18 cellular contexts compared by ENCODE assay signal in genomic region chr1:165070675-165071074, GRCh38.
DNase-seq lines count a peak whose midpoint lies in the region; FAIRE-seq lines count a peak whose summit lies in the region.
"Had no signal": no experiment of that assay in that cellular context is flagged by ENCODE, and none has a peak within 500 bp of the region (broad histone marks: within the 10 kb centered on the region; RNA-seq: fewer than 3 reads in every experiment).

No MANE protein-coding gene starts in this region.

- no peak for FAIRE-seq in GM19239 (lab: Jason Lieb, UNC)
- FAIRE-seq: D721Med, GM12892, H54 had no signal

- no peaks in the 10 kb centered on the region for H3K9me3 Mint-ChIP-seq in activated naive CD4-positive, alpha-beta T cell treated with anti-CD3 and anti-CD28 coated beads, Interleukin-2, amount 50 U/mL, for 24 hours
- no peaks in the 10 kb centered on the region for H3K9me3 Mint-ChIP-seq in activated naive CD4-positive, alpha-beta T cell treated with anti-CD3 and anti-CD28 coated beads, Interleukin-2, amount 10 ng/mL, durations not matched to agents 7 days and 5 days
- no peaks in the 10 kb centered on the region for H3K9me3 Mint-ChIP-seq in immature natural killer cell
- H3K9me3 Mint-ChIP-seq: CD4-positive, alpha-beta T cell had no signal

- no peak for DNase-seq in activated naive CD4-positive, alpha-beta T cell treated with anti-CD3 and anti-CD28 coated beads, Interleukin-2, amount 10 ng/mL, durations not matched to agents 7 days and 5 days
- DNase-seq in caudate nucleus (lab: John Stamatoyannopoulos, UW) (no peak), immature natural killer cell (no peak), GM19239 (ENCODE audit: insufficient read length, low spot score) (no peak)
- DNase-seq in activated CD4-positive, alpha-beta T cell treated with anti-CD3 and anti-CD28 coated beads, Interleukin-2, amount 50 U/mL, for 48 hours: no peak
- DNase-seq: ACHN; CD4-positive, alpha-beta T cell; DMS153; DMS79 treated with DMSO at 0.1 percent for 48 hours; EL; GDM1 had no signal

- no peaks in the 10 kb centered on the region for H3K36me3 Mint-ChIP-seq in activated naive CD4-positive, alpha-beta T cell treated with anti-CD3 and anti-CD28 coated beads, Interleukin-2, amount 50 U/mL, for 24 hours
- H3K36me3 Mint-ChIP-seq in activated naive CD4-positive, alpha-beta T cell treated with anti-CD3 and anti-CD28 coated beads, Interleukin-2, amount 10 ng/mL, durations not matched to agents 7 days and 5 days: no peaks in the 10 kb centered on the region
- no peaks in the 10 kb centered on the region for H3K36me3 Mint-ChIP-seq in immature natural killer cell

- H3K27me3 Mint-ChIP-seq in activated naive CD4-positive, alpha-beta T cell treated with anti-CD3 and anti-CD28 coated beads, Interleukin-2, amount 50 U/mL, for 24 hours: peaks cover 2% of the 10 kb centered on the region
- no peaks in the 10 kb centered on the region for H3K27me3 Mint-ChIP-seq in activated naive CD4-positive, alpha-beta T cell treated with anti-CD3 and anti-CD28 coated beads, Interleukin-2, amount 10 ng/mL, durations not matched to agents 7 days and 5 days
- H3K27me3 Mint-ChIP-seq in immature natural killer cell (ENCODE audit: low read depth in 3 of 3): peaks cover 0 to 1% (median 0%) of the 10 kb centered on the region in 3 donors
- H3K27me3 Mint-ChIP-seq: CD4-positive, alpha-beta T cell had no signal

- no peak overlapping the region for H3K4me3 Mint-ChIP-seq in activated naive CD4-positive, alpha-beta T cell treated with anti-CD3 and anti-CD28 coated beads, Interleukin-2, amount 50 U/mL, for 24 hours
- H3K4me3 Mint-ChIP-seq in activated naive CD4-positive, alpha-beta T cell treated with anti-CD3 and anti-CD28 coated beads, Interleukin-2, amount 10 ng/mL, durations not matched to agents 7 days and 5 days: no peak overlapping the region
- H3K4me3 Mint-ChIP-seq in immature natural killer cell: no peak overlapping the region
- H3K4me3 Mint-ChIP-seq: CD4-positive, alpha-beta T cell had no signal

- CTCF ChIA-PET in activated naive CD4-positive, alpha-beta T cell treated with anti-CD3 and anti-CD28 coated beads, Interleukin-2, amount 10 ng/mL, durations not matched to agents 7 days and 5 days (lab: Charles Lee): no interaction called here

- H3K27me3 ChIP-seq in layer of hippocampus (ENCODE audit: control insufficient read depth, insufficient read depth, low read length): no peaks in the 10 kb centered on the region
- H3K27me3 ChIP-seq: BLaER1 treated with 17β-estradiol and CSF1 and Interleukin-3, amounts not matched to agents 10 nM and 100 nM had no signal

- H3K27ac Mint-ChIP-seq in activated naive CD4-positive, alpha-beta T cell treated with anti-CD3 and anti-CD28 coated beads, Interleukin-2, amount 50 U/mL, for 24 hours: peak overlapping the region; percentile 19
- H3K27ac Mint-ChIP-seq in activated naive CD4-positive, alpha-beta T cell treated with anti-CD3 and anti-CD28 coated beads, Interleukin-2, amount 10 ng/mL, durations not matched to agents 7 days and 5 days: no peak overlapping the region
- H3K27ac Mint-ChIP-seq in immature natural killer cell: no peak overlapping the region
- H3K27ac Mint-ChIP-seq: CD4-positive, alpha-beta T cell had no signal

- no peaks in the 10 kb centered on the region for H3K4me1 Mint-ChIP-seq in activated naive CD4-positive, alpha-beta T cell treated with anti-CD3 and anti-CD28 coated beads, Interleukin-2, amount 50 U/mL, for 24 hours
- H3K4me1 Mint-ChIP-seq in activated naive CD4-positive, alpha-beta T cell treated with anti-CD3 and anti-CD28 coated beads, Interleukin-2, amount 10 ng/mL, durations not matched to agents 7 days and 5 days: no peaks in the 10 kb centered on the region
- H3K4me1 Mint-ChIP-seq in immature natural killer cell: no peaks in the 10 kb centered on the region

- H3K27ac ChIP-seq in caudate nucleus (ENCODE audit: low read depth, low read length) (peak overlapping the region; percentile 96), layer of hippocampus (ENCODE audit: low read depth, low read length) (peak overlapping the region; percentile 94), temporal lobe (ENCODE audit: low read depth, low read length) (peak overlapping the region; percentile 99)
- H3K27ac ChIP-seq: BLaER1 treated with 17β-estradiol and CSF1 and Interleukin-3, amounts not matched to agents 10 nM and 100 nM had no signal
